8 cellular contexts compared by ENCODE assay signal in the genomic region with DNA sequence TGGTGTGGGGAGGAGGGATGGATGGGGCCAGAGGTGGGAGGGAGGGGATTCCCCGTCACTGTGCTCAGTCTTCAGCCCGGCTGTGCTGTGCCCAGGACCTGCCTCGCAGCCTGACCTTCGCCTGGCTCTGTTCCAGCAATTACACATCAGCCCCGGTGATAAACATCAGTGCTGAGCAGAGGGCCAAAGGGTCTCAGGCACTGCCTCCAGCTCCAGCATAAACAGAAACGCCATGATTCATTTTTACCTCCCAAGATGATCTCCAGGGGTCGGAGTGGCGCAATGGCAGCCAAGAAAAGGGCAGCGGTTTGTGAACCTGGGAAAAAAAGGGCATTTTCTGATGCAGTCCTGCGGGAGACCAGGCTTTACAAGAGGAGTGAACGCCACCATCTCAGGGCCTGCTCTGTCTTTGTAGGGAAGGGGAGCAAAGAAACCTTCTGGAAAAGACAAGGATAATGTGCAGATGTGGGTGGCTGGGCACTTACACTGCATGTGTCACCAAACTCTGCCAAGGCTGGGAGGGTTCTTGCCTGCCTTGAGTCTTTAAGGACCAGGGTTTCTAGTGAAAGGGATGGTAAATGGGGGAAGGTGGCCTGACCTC. TPM values are rescaled to one million over a fixed set of nuclear protein-coding genes. Genes with fewer than 3 reads are reported as not detected.
DNase-seq lines count a peak whose midpoint lies in the region; ATAC-seq, FAIRE-seq and TF ChIP-seq lines count a peak whose summit lies in the region.

No MANE protein-coding gene starts in this region.

- intact Hi-C loops in left ventricle myocardium superior (cut with micrococcal nuclease): no loop called here

- DNase-seq in H54 (ENCODE audit: insufficient read length, low spot score) (peak; percentile 83), SHP77 treated with DMSO at 0.1 percent for 48 hours (lab: John Stamatoyannopoulos, UW) (peak; percentile 20), left ventricle myocardium superior (peak; percentile 60), NCI-H1048 (lab: John Stamatoyannopoulos, UW) (no peak)

- no peak overlapping the region for H3K4me3 ChIP-seq in skin epidermis

- peak overlapping the region in 12 of 21 experiments; percentile 17 to 81 (median 38) for H3K27ac ChIP-seq in skin epidermis

- no peak for TF ChIP-seq POLR2A in H54 (IDR thresholded peaks at IDR 0.05; ENCODE audit: low read depth, low read length)

- peak; percentile 63 for ATAC-seq in left ventricle myocardium superior
- no peak for ATAC-seq in HG02852 (IDR thresholded peaks at IDR 0.05; ENCODE audit: unreplicated experiment)
- no peak for ATAC-seq in HG03460 (IDR thresholded peaks at IDR 0.05; ENCODE audit: unreplicated experiment)
- ATAC-seq in GM21723 (IDR thresholded peaks at IDR 0.05; ENCODE audit: unreplicated experiment): no peak

- no peak for FAIRE-seq in H54 (lab: Jason Lieb, UNC)

RNA-seq across cellular contexts. Expression of a gene that starts 28.1 kb away (rescaled TPM):
- total RNA-seq in left ventricle myocardium superior: 129 TPM

RNA-seq across cellular contexts. Expression of a gene that starts 29.6 kb away (rescaled TPM):
- total RNA-seq in left ventricle myocardium superior: 8.0 TPM

RNA-seq across cellular contexts. Expression of a gene that starts 38.6 kb away (rescaled TPM):
- total RNA-seq in left ventricle myocardium superior: 79.0 TPM
